36 cellular contexts compared by ENCODE assay signal in the genomic region with DNA sequence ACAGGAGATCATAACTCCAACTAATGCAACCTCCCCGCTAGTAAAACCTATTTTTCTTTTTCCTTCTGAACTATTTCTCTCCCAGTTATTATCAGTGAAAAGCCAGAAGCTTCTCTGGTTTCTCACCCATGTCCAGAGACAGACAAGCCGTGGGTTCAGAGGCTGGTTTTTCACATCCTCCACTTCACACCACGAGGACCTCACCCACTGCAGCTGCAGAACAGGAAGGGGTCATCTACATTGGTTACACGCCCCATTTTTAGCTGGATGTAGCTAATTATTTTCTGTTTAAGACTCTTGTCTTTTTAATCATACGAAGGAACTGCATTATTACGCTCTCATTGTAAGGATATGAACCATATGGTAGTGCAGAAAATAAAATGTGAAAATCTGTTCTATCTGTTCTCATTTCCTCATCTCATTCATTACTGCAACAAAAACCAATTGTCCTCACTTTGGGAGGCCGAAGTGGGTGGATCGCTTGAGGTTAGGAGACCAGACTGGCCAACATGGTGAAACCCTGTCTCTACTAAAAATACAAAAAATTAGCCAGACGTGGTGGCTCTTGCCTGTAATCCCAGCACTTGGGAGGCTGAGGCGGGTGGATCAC. TPM values are rescaled to one million over a fixed set of nuclear protein-coding genes. Genes with fewer than 3 reads are reported as not detected.
"Had no signal": no experiment of that assay in that cellular context is flagged by ENCODE, and none has a peak within 500 bp of the region (broad histone marks: within the 10 kb centered on the region; RNA-seq: fewer than 3 reads in every experiment).

No MANE protein-coding gene starts in this region.

- H3K4me2 ChIP-seq: hepatocyte had no signal

- H3K79me2 ChIP-seq: hepatocyte had no signal

- ATAC-seq: effector memory CD8-positive, alpha-beta T cell; gastrocnemius medialis; left cardiac atrium; left ventricle myocardium superior; mucosa of descending colon; pancreas; sciatic nerve; stimulated activated naive CD8-positive, alpha-beta T cell treated with anti-CD3 and anti-CD28 coated beads, Interleukin-15, amount 100 ng/mL, for 72 hours had no signal

- H3K36me3 Mint-ChIP-seq: activated naive CD4-positive, alpha-beta T cell treated with anti-CD3 and anti-CD28 coated beads, Interleukin-2, amount 10 ng/mL, durations not matched to agents 7 days and 5 days; type B pancreatic cell had no signal

- H3K4me1 Mint-ChIP-seq: activated CD4-positive, alpha-beta memory T cell treated with anti-CD3 and anti-CD28 coated beads, Interleukin-2, amount 10 ng/mL, durations not matched to agents 7 days and 5 days; activated CD4-positive, alpha-beta T cell treated with anti-CD3 and anti-CD28 coated beads, Interleukin-2, amount 10 ng/mL, durations not matched to agents 7 days and 5 days; activated naive CD4-positive, alpha-beta T cell treated with anti-CD3 and anti-CD28 coated beads, Interleukin-2, amount 10 ng/mL, durations not matched to agents 7 days and 5 days; stimulated activated naive CD8-positive, alpha-beta T cell treated with anti-CD3 and anti-CD28 coated beads, Interleukin-15, amount 100 ng/mL, for 72 hours had no signal

- H3K9me3 ChIP-seq: gastrocnemius medialis, mucosa of descending colon, pancreas, prostate gland, uterus had no signal

- H3K9me3 Mint-ChIP-seq: activated CD4-positive, alpha-beta memory T cell treated with anti-CD3 and anti-CD28 coated beads, Interleukin-2, amount 10 ng/mL, durations not matched to agents 7 days and 5 days; effector memory CD8-positive, alpha-beta T cell; type B pancreatic cell had no signal

- H3K4me3 Mint-ChIP-seq: activated CD4-positive, alpha-beta memory T cell treated with anti-CD3 and anti-CD28 coated beads, Interleukin-2, amount 10 ng/mL, durations not matched to agents 7 days and 5 days; activated CD4-positive, alpha-beta T cell treated with anti-CD3 and anti-CD28 coated beads, Interleukin-2, amount 10 ng/mL, durations not matched to agents 7 days and 5 days; activated naive CD4-positive, alpha-beta T cell treated with anti-CD3 and anti-CD28 coated beads, Interleukin-2, amount 10 ng/mL, durations not matched to agents 7 days and 5 days; activated T-cell treated with anti-CD3 and anti-CD28 coated beads, Interleukin-2, amount 50 U/mL, for 24 hours; effector memory CD8-positive, alpha-beta T cell; stimulated activated naive CD8-positive, alpha-beta T cell treated with anti-CD3 and anti-CD28 coated beads, Interleukin-15, amount 100 ng/mL, for 72 hours; type B pancreatic cell had no signal

- DNase-seq: activated CD4-positive, alpha-beta memory T cell treated with anti-CD3 and anti-CD28 coated beads, Interleukin-2, amount 10 ng/mL, durations not matched to agents 7 days and 5 days; activated CD4-positive, alpha-beta T cell treated with anti-CD3 and anti-CD28 coated beads for 1 hour; activated CD4-positive, alpha-beta T cell treated with anti-CD3 and anti-CD28 coated beads, Interleukin-2, amount 10 ng/mL, durations not matched to agents 7 days and 5 days; activated CD8-positive, alpha-beta memory T cell treated with anti-CD3 and anti-CD28 coated beads, Interleukin-2, amount 50 U/mL, for 48 hours; activated gamma-delta T cell; activated naive CD4-positive, alpha-beta T cell treated with anti-CD3 and anti-CD28 coated beads, Interleukin-2, amount 10 ng/mL, durations not matched to agents 7 days and 5 days; activated T-cell treated with anti-CD3 and anti-CD28 coated beads, Interleukin-2, amount 50 U/mL, for 24 hours; amygdala; caudate nucleus; cortex of kidney; effector memory CD8-positive, alpha-beta T cell; erythroblast; gastrocnemius medialis; glutamatergic neuron; left cardiac atrium; left ventricle myocardium superior; mucosa of descending colon; nucleus accumbens; retina; stimulated activated CD4-positive, alpha-beta T cell treated with anti-CD3 and anti-CD28 coated beads, Interleukin-12 subunit alpha, Interleukin-12 subunit beta, amount 100 ng/mL, for 4 hours; stimulated activated CD4-positive, alpha-beta T cell treated with anti-CD3 and anti-CD28 coated beads, Interleukin-4, amount 100 ng/mL, for 1 hour; stimulated activated naive CD8-positive, alpha-beta T cell treated with anti-CD3 and anti-CD28 coated beads, Interleukin-15, amount 100 ng/mL, for 72 hours; substantia nigra; T1000; uterus had no signal

- H3K27ac Mint-ChIP-seq: activated CD4-positive, alpha-beta memory T cell treated with anti-CD3 and anti-CD28 coated beads, Interleukin-2, amount 10 ng/mL, durations not matched to agents 7 days and 5 days; activated CD4-positive, alpha-beta T cell treated with anti-CD3 and anti-CD28 coated beads, Interleukin-2, amount 10 ng/mL, durations not matched to agents 7 days and 5 days; activated naive CD4-positive, alpha-beta T cell treated with anti-CD3 and anti-CD28 coated beads, Interleukin-2, amount 10 ng/mL, durations not matched to agents 7 days and 5 days; activated T-cell treated with anti-CD3 and anti-CD28 coated beads, Interleukin-2, amount 50 U/mL, for 24 hours; effector memory CD8-positive, alpha-beta T cell; stimulated activated naive CD8-positive, alpha-beta T cell treated with anti-CD3 and anti-CD28 coated beads, Interleukin-15, amount 100 ng/mL, for 72 hours; type B pancreatic cell had no signal

- H3K4me1 ChIP-seq: gastrocnemius medialis, pancreas, prostate gland, uterus had no signal

- H3K27ac ChIP-seq: gastrocnemius medialis, hepatocyte, pancreas, prostate gland, skin epidermis, uterus had no signal

- H3K27me3 ChIP-seq: gastrocnemius medialis, hepatocyte, pancreas, uterus had no signal

- H2AFZ ChIP-seq: hepatocyte had no signal

- H3K4me3 ChIP-seq: gastrocnemius medialis, hepatocyte, mucosa of descending colon, pancreas, prostate gland, skin epidermis, uterus had no signal

- H3K36me3 ChIP-seq: gastrocnemius medialis, pancreas, prostate gland, uterus had no signal

RNA-seq across cellular contexts. Expression of gene CLDN14, which starts 39.1 kb away (rescaled TPM):
- total RNA-seq: activated CD4-positive, alpha-beta memory T cell treated with anti-CD3 and anti-CD28 coated beads, Interleukin-2, amount 10 ng/mL, durations not matched to agents 7 days and 5 days; activated CD4-positive, alpha-beta T cell treated with anti-CD3 and anti-CD28 coated beads, Interleukin-2, amount 10 ng/mL, durations not matched to agents 7 days and 5 days; chondrocyte; left cardiac atrium; left ventricle myocardium superior; lung microvascular endothelial cell; mesenteric fat pad; prostate gland; uterus had no signal
- polyA plus RNA-seq: keratinocyte, neural cell had no signal
